9 cellular contexts compared by ENCODE assay signal in genomic region chr9:9917400-9917799, GRCh38.
"Had no signal": no experiment of that assay in that cellular context is flagged by ENCODE, and none has a peak within 500 bp of the region (broad histone marks: within the 10 kb centered on the region; RNA-seq: fewer than 3 reads in every experiment).

No MANE protein-coding gene starts in this region.

- H3K36me3 ChIP-seq: HAP-1 had no signal

- H3K4me2 ChIP-seq: KMS-11 had no signal

- H3K9ac ChIP-seq: GM23248, KMS-11 had no signal

- FAIRE-seq: HTR-8/SVneo had no signal

- H3K4me3 ChIP-seq: GM23248, HAP-1 had no signal

- ATAC-seq: HCT116 had no signal

- H3K27ac ChIP-seq: GM23248, KMS-11 had no signal

- DNase-seq: GM23248, GOT3, H7, Karpas-422, KBM-7 had no signal

- H2AFZ ChIP-seq: GM23248 had no signal

- H3K9me3 ChIP-seq: HAP-1 had no signal
